Comparison of ENCODE assay signal across 18 cellular contexts in genomic region chr4:185840201-185840600, GRCh38. TPM values are rescaled to one million over a fixed set of nuclear protein-coding genes. Genes with fewer than 3 reads are reported as not detected.
A peak's percentile ranks its signal among the peaks of the same experiment; 100 is the strongest.
DNase-seq lines count a peak whose midpoint lies in the region; ATAC-seq and TF ChIP-seq lines count a peak whose summit lies in the region.
"Had no signal": no experiment of that assay in that cellular context is flagged by ENCODE, and none has a peak within 500 bp of the region (broad histone marks: within the 10 kb centered on the region; RNA-seq: fewer than 3 reads in every experiment).

No MANE protein-coding gene starts in this region.

- DNase-seq in H9 (no peak), iPS DF 6.9 (ENCODE audit: low read depth, low spot score) (no peak), smooth muscle cell (lab: John Stamatoyannopoulos, UW; ENCODE audit: unreplicated experiment) (no peak), erythroblast (lab: John Stamatoyannopoulos, UW) (no peak), NCI-H2107 treated with DMSO at 0.1 percent for 48 hours (lab: John Stamatoyannopoulos, UW; ENCODE audit: unreplicated experiment) (no peak)
- no peak for DNase-seq in activated naive CD4-positive, alpha-beta T cell treated with anti-CD3 and anti-CD28 coated beads, Interleukin-2, amount 50 U/mL, for 72 hours (ENCODE audit: low spot score in 2 of 2)
- DNase-seq: activated CD8-positive, alpha-beta memory T cell treated with anti-CD3 and anti-CD28 coated beads, Interleukin-2, amount 50 U/mL, for 48 hours; DMS79 treated with DMSO at 0.1 percent for 48 hours; HCEC 1CT; KBM-7; NCI-H146; NCI-H446 treated with DMSO at 0.1 percent for 48 hours had no signal

- H2BK120ac ChIP-seq in H9 (ENCODE audit: low read depth, low read length, poor library complexity, severe bottlenecking) = no peak overlapping the region

- peaks cover 19 to 31% of the 10 kb centered on the region in 2 experiments for H3K4me1 Mint-ChIP-seq in H9
- H3K4me1 Mint-ChIP-seq: memory B cell had no signal

- no peak overlapping the region for H4K5ac ChIP-seq in H9 (ENCODE audit: insufficient read length, low read depth, low read length)

- H4K8ac ChIP-seq in H9 (replicated peaks; ENCODE audit: insufficient read length, low read depth, low read length) = peak overlapping the region; percentile 12

- no peaks in the 10 kb centered on the region for H3K79me2 ChIP-seq in H9 (ENCODE audit: insufficient read depth, low read length)
- no peaks in the 10 kb centered on the region for H3K79me2 ChIP-seq in smooth muscle cell (ENCODE audit: low read depth)

- H3T11ph ChIP-seq in H9 (ENCODE audit: low read length) = peak overlapping the region; percentile 25

- H3K27me3 ChIP-seq in H9 (ENCODE audit: insufficient read depth, low read length) (no peaks in the 10 kb centered on the region), iPS DF 6.9 (ENCODE audit: control insufficient read depth, insufficient read depth, low read length) (no peaks in the 10 kb centered on the region), smooth muscle cell (ENCODE audit: low read depth) (no peaks in the 10 kb centered on the region)

- no peak overlapping the region for H2BK12ac ChIP-seq in H9 (ENCODE audit: insufficient read length, low read depth, low read length)

- no peak overlapping the region for H3K56ac ChIP-seq in H9 (ENCODE audit: insufficient read length, low read depth, low read length)

- H2AK5ac ChIP-seq in H9 (ENCODE audit: insufficient read length, low read length) = no peak overlapping the region

- H2AFZ ChIP-seq in H9 (ENCODE audit: low read length) = no peak overlapping the region
- no peak overlapping the region for H2AFZ ChIP-seq in smooth muscle cell (ENCODE audit: low read depth)

- WGBS in H9 (ENCODE audit: extremely low coverage, insufficient read length, low lambda C conversion rate) = no CpG with 5 or more reads among the region's 2 CpGs
- no CpG with 5 or more reads among the region's 2 CpGs for WGBS in iPS DF 6.9 (ENCODE audit: insufficient coverage, insufficient read length)
- 46% methylated on average over 2 of the region's 2 CpGs for WGBS in smooth muscle cell (ENCODE audit: low lambda C conversion rate)

- H4K91ac ChIP-seq in H9 (ENCODE audit: insufficient read length, low read depth, low read length) = no peak overlapping the region

- ATAC-seq in GM19397 (IDR thresholded peaks at IDR 0.05; ENCODE audit: unreplicated experiment) = no peak
- ATAC-seq in activated naive CD4-positive, alpha-beta T cell treated with anti-CD3 and anti-CD28 coated beads, Interleukin-2, amount 50 U/mL, for 72 hours = no peak
- ATAC-seq: activated CD4-positive, CD25-positive, alpha-beta regulatory T cell treated with anti-CD3 and anti-CD28 coated beads, Interleukin-2, amount 50 U/mL, for 24 hours had no signal

- H3K4me2 ChIP-seq in H9 (ENCODE audit: insufficient read depth, insufficient read length, low read length) = no peak overlapping the region
- H3K4me2 ChIP-seq in smooth muscle cell = peak overlapping the region; percentile 12

- H3K23me2 ChIP-seq in H9 (ENCODE audit: insufficient read length, low read depth, low read length, poor library complexity, severe bottlenecking) = no peaks in the 10 kb centered on the region

- H3K36me3 Mint-ChIP-seq in H9 (ENCODE audit: insufficient read depth in 1 of 3, low read depth in 3 of 3) = peaks cover 3 to 17% (median 14%) of the 10 kb centered on the region in 3 experiments; a peak in 4 of 7 replicates
- H3K36me3 Mint-ChIP-seq in activated naive CD4-positive, alpha-beta T cell treated with anti-CD3 and anti-CD28 coated beads, Interleukin-2, amount 50 U/mL, for 72 hours = peaks cover 0 to 6% of the 10 kb centered on the region in 2 donors
- H3K36me3 Mint-ChIP-seq: activated naive CD8-positive, alpha-beta T cell; memory B cell had no signal

- peaks cover 26% of the 10 kb centered on the region for H3F3A ChIP-seq in smooth muscle cell (ENCODE audit: low read depth)

- H3K4me3 ChIP-seq in iPS DF 6.9 (ENCODE audit: low read length) (no peak overlapping the region), smooth muscle cell (no peak overlapping the region)

- H3K27ac ChIP-seq in H9 (ENCODE audit: insufficient read length, low read depth, low read length) (peak overlapping the region; percentile 100), VCaP (peak overlapping the region; percentile 67), iPS DF 6.9 (ENCODE audit: low read length) (peak overlapping the region; percentile 86), smooth muscle cell (ENCODE audit: low read depth) (peak overlapping the region; percentile 82)

- TF ChIP-seq CTCF in H9 (conservative IDR thresholded peaks at IDR 0.05) (no peak), VCaP (conservative IDR thresholded peaks at IDR 0.05) (no peak), smooth muscle cell (IDR thresholded peaks at IDR 0.05; ENCODE audit: borderline replicate concordance, insufficient read depth, poor library complexity, severe bottlenecking) (no peak)

- H3K9me3 ChIP-seq in H9 (ENCODE audit: control insufficient read depth, low read depth, low read length) (no peaks in the 10 kb centered on the region), iPS DF 6.9 (ENCODE audit: control insufficient read depth, insufficient read depth, low read length) (no peaks in the 10 kb centered on the region), smooth muscle cell (replicated peaks; ENCODE audit: low read depth) (no peaks in the 10 kb centered on the region)

- H3K79me1 ChIP-seq in H9 (ENCODE audit: insufficient read depth, low read depth, low read length, poor library complexity, severe bottlenecking) = no peaks in the 10 kb centered on the region

- H3K27ac Mint-ChIP-seq in H9 = no peak overlapping the region
- H3K27ac Mint-ChIP-seq in activated naive CD4-positive, alpha-beta T cell treated with anti-CD3 and anti-CD28 coated beads, Interleukin-2, amount 50 U/mL, for 72 hours = no peak overlapping the region
- H3K27ac Mint-ChIP-seq: activated naive CD8-positive, alpha-beta T cell; memory B cell had no signal

- no peak overlapping the region for H3K14ac ChIP-seq in H9 (ENCODE audit: insufficient read depth, low read length)

- H3K4me1 ChIP-seq in H9 (ENCODE audit: insufficient read depth, low read length) (peaks cover 26% of the 10 kb centered on the region; the same call in 1 of the 2 replicates), iPS DF 6.9 (ENCODE audit: control insufficient read depth, insufficient read depth, low read length) (peaks cover 14% of the 10 kb centered on the region), smooth muscle cell (ENCODE audit: low read depth) (peaks cover 39% of the 10 kb centered on the region)

- no peak overlapping the region for H3K4ac ChIP-seq in H9 (ENCODE audit: low read depth, low read length)

- TF ChIP-seq POLR2A in erythroblast (IDR thresholded peaks at IDR 0.05; ENCODE audit: low read length) = no peak

- H3K4me3 Mint-ChIP-seq in H9 = no peak overlapping the region
- H3K4me3 Mint-ChIP-seq: activated naive CD8-positive, alpha-beta T cell; memory B cell had no signal

- no peaks in the 10 kb centered on the region for H3K27me3 Mint-ChIP-seq in H9 (ENCODE audit: low read depth)
- H3K27me3 Mint-ChIP-seq: activated naive CD8-positive, alpha-beta T cell had no signal

- H3K9me3 Mint-ChIP-seq in H9 = peaks cover 9 to 11% of the 10 kb centered on the region in 2 experiments; a peak in 4 of 5 replicates
- H3K9me3 Mint-ChIP-seq in activated naive CD4-positive, alpha-beta T cell treated with anti-CD3 and anti-CD28 coated beads, Interleukin-2, amount 50 U/mL, for 72 hours = peaks cover 0 to 11% of the 10 kb centered on the region in 2 donors

- H3K9ac ChIP-seq in H9 (ENCODE audit: extremely low read depth, insufficient read length, low read length) (no peak overlapping the region), smooth muscle cell (ENCODE audit: low read depth) (peak overlapping the region; percentile 65)

- no peak overlapping the region for H2BK5ac ChIP-seq in H9 (ENCODE audit: insufficient read length, low read length)

- H3K23ac ChIP-seq in H9 (ENCODE audit: insufficient read length, low read depth, low read length) = no peak overlapping the region

- H3K36me3 ChIP-seq in iPS DF 6.9 (ENCODE audit: control insufficient read depth, insufficient read depth, low read length) = no peaks in the 10 kb centered on the region
- H3K36me3 ChIP-seq in smooth muscle cell (ENCODE audit: low read depth) = no peaks in the 10 kb centered on the region

- no peak overlapping the region for H2BK20ac ChIP-seq in H9 (ENCODE audit: low read depth, low read length, poor library complexity, severe bottlenecking)

- no peak overlapping the region for H3K18ac ChIP-seq in H9 (ENCODE audit: insufficient read length, low read depth, low read length)

- H2BK15ac ChIP-seq in H9 (ENCODE audit: low read depth, low read length) = no peak overlapping the region

- H4K20me1 ChIP-seq in H9 (ENCODE audit: control insufficient read depth, insufficient read depth, insufficient read length) (no peaks in the 10 kb centered on the region), smooth muscle cell (ENCODE audit: low read depth) (no peaks in the 10 kb centered on the region)

RNA-seq across cellular contexts. Expression of gene SORBS2, which starts 28.2 kb away (rescaled TPM):
- total RNA-seq in H9 (2021) (8.8 and 9.7 TPM in 2 replicates), smooth muscle cell (5.9 and 36.6 TPM in 2 replicates)
- 5.5 and 9.0 TPM in 2 replicates for polyA plus RNA-seq in smooth muscle cell
- total RNA-seq in activated naive CD4-positive, alpha-beta T cell treated with anti-CD3 and anti-CD28 coated beads, Interleukin-2, amount 50 U/mL, for 72 hours = not detected
- total RNA-seq: T-helper 1 cell treated with Interleukin-12 subunit alpha and Interleukin-12 subunit beta and Interleukin-4 antibody, amounts not matched to agents 30 ng/mL and 1 ng/mL, for 36 hours had no signal
